1 cellular context compared by ENCODE assay signal in the genomic region with DNA sequence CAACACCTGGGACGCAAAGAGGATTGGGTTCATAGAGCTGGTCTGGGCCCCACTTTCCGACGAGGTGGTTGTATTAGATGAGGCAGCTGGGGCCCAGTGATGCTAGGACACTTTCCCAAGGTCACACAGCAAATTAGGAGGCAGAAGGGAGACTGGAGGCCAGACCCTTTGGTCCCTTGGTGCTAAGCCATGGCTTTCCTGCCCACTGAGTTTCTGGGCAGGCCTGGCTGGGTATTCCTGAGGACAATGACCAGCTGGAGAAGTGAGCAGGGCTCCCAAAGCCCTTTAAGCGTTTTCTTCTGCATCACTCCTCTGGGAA.
TF ChIP-seq lines count a peak whose summit lies in the region.

No MANE protein-coding gene starts in this region.

TF ChIP-seq in H1, 55 proteins besides CTCF, POLR2A, EP300 and RAD21:
- TF ChIP-seq TAF1 (IDR thresholded peaks at IDR 0.05; ENCODE audit: low read depth, low read length) (no peak), TCF12 (IDR thresholded peaks at IDR 0.05; ENCODE audit: low read depth, low read length) (no peak), TAF7 (optimal IDR thresholded peaks at IDR 0.05; ENCODE audit: borderline replicate concordance, low read depth, low read length) (no peak), SP2 (IDR thresholded peaks at IDR 0.05; ENCODE audit: low read length) (no peak), ZNF274 (IDR thresholded peaks at IDR 0.05; ENCODE audit: borderline replicate concordance, extremely low read depth, low read length) (no peak), GTF2F1 (IDR thresholded peaks at IDR 0.05; ENCODE audit: borderline replicate concordance, low read depth, low read length) (no peak), CREB1 (IDR thresholded peaks at IDR 0.05) (no peak), PHF8 (conservative IDR thresholded peaks at IDR 0.05; ENCODE audit: low read depth, low read length) (no peak), SP4 (IDR thresholded peaks at IDR 0.05; ENCODE audit: low read length) (no peak), SUZ12 (IDR thresholded peaks at IDR 0.05; ENCODE audit: low read length) (no peak), JUN (IDR thresholded peaks at IDR 0.05; ENCODE audit: low read depth, low read length) (no peak), EZH2 (IDR thresholded peaks at IDR 0.05; ENCODE audit: low read depth, low read length, severe bottlenecking) (no peak), SIRT6 (IDR thresholded peaks at IDR 0.05; ENCODE audit: low read length) (no peak), HDAC2 (IDR thresholded peaks at IDR 0.05; ENCODE audit: borderline replicate concordance in 1 of 2, low read depth in 2 of 2, low read length in 2 of 2) (no peak), NANOG (IDR thresholded peaks at IDR 0.05; ENCODE audit: insufficient read depth, low read depth, low read length, poor library complexity, severe bottlenecking) (no peak)
- TF ChIP-seq, protein P1, sequence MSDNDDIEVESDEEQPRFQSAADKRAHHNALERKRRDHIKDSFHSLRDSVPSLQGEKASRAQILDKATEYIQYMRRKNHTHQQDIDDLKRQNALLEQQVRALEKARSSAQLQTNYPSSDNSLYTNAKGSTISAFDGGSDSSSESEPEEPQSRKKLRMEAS (IDR thresholded peaks at IDR 0.05): no peak
- TF ChIP-seq, protein P2, sequence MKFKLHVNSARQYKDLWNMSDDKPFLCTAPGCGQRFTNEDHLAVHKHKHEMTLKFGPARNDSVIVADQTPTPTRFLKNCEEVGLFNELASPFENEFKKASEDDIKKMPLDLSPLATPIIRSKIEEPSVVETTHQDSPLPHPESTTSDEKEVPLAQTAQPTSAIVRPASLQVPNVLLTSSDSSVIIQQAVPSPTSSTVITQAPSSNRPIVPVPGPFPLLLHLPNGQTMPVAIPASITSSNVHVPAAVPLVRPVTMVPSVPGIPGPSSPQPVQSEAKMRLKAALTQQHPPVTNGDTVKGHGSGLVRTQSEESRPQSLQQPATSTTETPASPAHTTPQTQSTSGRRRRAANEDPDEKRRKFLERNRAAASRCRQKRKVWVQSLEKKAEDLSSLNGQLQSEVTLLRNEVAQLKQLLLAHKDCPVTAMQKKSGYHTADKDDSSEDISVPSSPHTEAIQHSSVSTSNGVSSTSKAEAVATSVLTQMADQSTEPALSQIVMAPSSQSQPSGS (IDR thresholded peaks at IDR 0.05; ENCODE audit: low read length): no peak
